ENCODE assay signal across 16 cellular contexts in the genomic region with DNA sequence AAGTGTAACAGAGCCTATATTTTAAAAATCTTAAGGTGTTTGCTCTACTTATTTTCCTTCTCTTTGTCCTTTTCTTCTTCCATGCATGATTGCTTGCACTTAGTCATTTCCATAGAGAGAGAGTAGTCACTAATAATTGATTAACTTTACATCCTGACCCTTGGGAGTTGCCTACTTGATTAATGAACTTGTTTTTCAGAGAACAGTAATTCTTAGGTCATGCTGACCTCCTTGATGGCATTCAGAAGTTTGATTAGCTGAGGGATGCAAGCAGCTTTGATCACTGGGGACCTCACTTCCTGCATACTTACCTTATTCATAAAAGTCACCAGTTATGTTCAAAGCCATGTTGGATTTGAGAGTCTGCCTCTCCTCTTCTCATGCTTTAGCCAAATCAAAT.
DNase-seq lines count a peak whose midpoint lies in the region; ATAC-seq and TF ChIP-seq lines count a peak whose summit lies in the region.
"Had no signal": no experiment of that assay in that cellular context is flagged by ENCODE, and none has a peak within 500 bp of the region (broad histone marks: within the 10 kb centered on the region; RNA-seq: fewer than 3 reads in every experiment).

No MANE protein-coding gene starts in this region.

- intact Hi-C loops in lower leg skin (cut with DNase I; ENCODE audit: low total_unique reads): loop anchor here (5.0 kb wide), 1 partner anchor 731 kb away; no protein-coding TSS in a partner anchor

- H3K36me3 Mint-ChIP-seq in osteocyte (ENCODE audit: unreplicated experiment): peaks cover 6% of the 10 kb centered on the region

- TF ChIP-seq CTCF in epithelial cell of proximal tubule (conservative IDR thresholded peaks at IDR 0.05; ENCODE audit: low read depth, low read length) (no peak), lower leg skin (IDR thresholded peaks at IDR 0.05) (no peak), osteocyte (IDR thresholded peaks at IDR 0.05) (no peak)

- H3K4me3 ChIP-seq in epithelial cell of proximal tubule (ENCODE audit: low read depth, low read length): no peak overlapping the region
- H3K4me3 ChIP-seq in lower leg skin (ENCODE audit: low read depth, poor library complexity, severe bottlenecking): no peak overlapping the region
- H3K4me3 ChIP-seq: A549, HAP-1 had no signal

- ATAC-seq in HG03354 (IDR thresholded peaks at IDR 0.05; ENCODE audit: poor library complexity, severe bottlenecking, unreplicated experiment) (peak; percentile 53), HG03108 (IDR thresholded peaks at IDR 0.05; ENCODE audit: unreplicated experiment) (no peak)
- ATAC-seq: A549 had no signal

- peaks cover 26% of the 10 kb centered on the region for H3K9me3 Mint-ChIP-seq in osteocyte (ENCODE audit: unreplicated experiment)

- TF ChIP-seq POLR2A in lower leg skin (IDR thresholded peaks at IDR 0.05): no peak

- H3K4me3 Mint-ChIP-seq in osteocyte (ENCODE audit: unreplicated experiment): no peak overlapping the region
- H3K4me3 Mint-ChIP-seq: CD4-positive, alpha-beta T cell had no signal

- in situ Hi-C loops in Caki2 (cut with HindIII; ENCODE audit: low pct_unique_long_range_greater_than_20kb, low sequenced_read_pairs): no loop called here

- DNase-seq in Caki2 (ENCODE audit: low read depth): peak; percentile 80
- DNase-seq in epithelial cell of proximal tubule (ENCODE audit: low read depth): peak; percentile 82
- DNase-seq in left kidney (ENCODE audit: low read depth, low spot score): peak; percentile 10
- no peak for DNase-seq in lower leg skin (ENCODE audit: low spot score in 2 of 2)
- no peak for DNase-seq in osteocyte (ENCODE audit: extremely low spot score, unreplicated experiment)
- no peak for DNase-seq in NCI-H345 (lab: John Stamatoyannopoulos, UW)
- DNase-seq: AML-193; Caco-2; CD4-positive, alpha-beta T cell; DMS153; DMS79; GDM1 had no signal

- no peaks in the 10 kb centered on the region for H3K27me3 Mint-ChIP-seq in osteocyte (ENCODE audit: unreplicated experiment)
- H3K27me3 Mint-ChIP-seq: CD4-positive, alpha-beta T cell had no signal

- H3K27ac Mint-ChIP-seq in osteocyte (ENCODE audit: unreplicated experiment): no peak overlapping the region
- H3K27ac Mint-ChIP-seq: CD4-positive, alpha-beta T cell had no signal

- no peaks in the 10 kb centered on the region for H3K4me1 Mint-ChIP-seq in osteocyte (ENCODE audit: unreplicated experiment)

Comparison
In these comparisons a context has a peak if more than half of its experiments do, and no peak if none do; other contexts are left out.
1. DNase-seq: peak in Caki2 (single experiment), epithelial cell of proximal tubule (single experiment) and left kidney (single experiment); none in lower leg skin (0 of 2), osteocyte (single experiment) and NCI-H345 (single experiment).